In the genomic region with DNA sequence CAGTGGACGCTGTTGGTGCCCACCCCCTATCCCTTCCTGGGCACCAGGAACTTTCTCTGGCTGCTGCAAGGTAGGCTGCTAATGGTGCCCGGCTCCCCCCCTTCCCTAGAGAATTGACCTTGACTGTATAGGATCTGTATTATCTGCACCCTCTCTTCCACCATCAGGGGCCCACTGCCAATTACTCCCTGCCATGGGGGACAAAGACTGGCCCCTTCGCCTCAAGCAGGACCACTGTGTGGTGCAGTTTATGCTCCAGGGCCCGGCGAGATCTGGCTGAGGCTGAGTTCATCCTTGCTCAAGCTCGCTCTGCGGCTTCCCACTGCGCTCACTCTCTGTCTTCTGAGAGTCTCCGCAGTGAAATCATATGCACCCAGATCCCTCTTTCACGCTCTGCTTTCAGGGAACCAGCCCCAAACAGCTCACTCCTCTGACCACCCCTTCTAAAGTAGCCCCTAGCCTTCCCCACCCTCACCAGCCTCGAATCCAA, we compare ENCODE assay signal across 10 cellular contexts.
DNase-seq lines count a peak whose midpoint lies in the region; TF ChIP-seq lines count a peak whose summit lies in the region.
"Had no signal": no experiment of that assay in that cellular context is flagged by ENCODE, and none has a peak within 500 bp of the region (broad histone marks: within the 10 kb centered on the region; RNA-seq: fewer than 3 reads in every experiment).

No MANE protein-coding gene starts in this region.

- H3K4me1 Mint-ChIP-seq in T-helper 2 cell treated with Interferon-gamma antibody and Interleukin-4, amounts not matched to agents 5 μg/mL and 100 μg/mL, for 36 hours (ENCODE audit: low read depth) = peaks cover 67% of the 10 kb centered on the region
- H3K4me1 Mint-ChIP-seq in immature natural killer cell = peaks cover 80 to 85% of the 10 kb centered on the region in 2 donors

- H3K4me3 Mint-ChIP-seq in T-helper 2 cell treated with Interferon-gamma antibody and Interleukin-4, amounts not matched to agents 5 μg/mL and 100 μg/mL, for 36 hours = peak overlapping the region; percentile 99
- H3K4me3 Mint-ChIP-seq in immature natural killer cell = peak overlapping the region; percentile 99 to 100 (median 100)

- no peaks in the 10 kb centered on the region for H3K36me3 ChIP-seq in testis (ENCODE audit: low read depth, missing control alignments)

- no peaks in the 10 kb centered on the region for H3K27me3 Mint-ChIP-seq in T-helper 2 cell treated with Interferon-gamma antibody and Interleukin-4, amounts not matched to agents 5 μg/mL and 100 μg/mL, for 36 hours (ENCODE audit: low read depth)
- peaks cover 42 to 70% (median 49%) of the 10 kb centered on the region in 3 donors for H3K27me3 Mint-ChIP-seq in immature natural killer cell (ENCODE audit: low read depth in 3 of 3)

- no peak for TF ChIP-seq POLR2A in testis (IDR thresholded peaks at IDR 0.05)

- H3K4me3 ChIP-seq in testis = peak overlapping the region; percentile 45 to 62

- no peaks in the 10 kb centered on the region for H3K9me3 Mint-ChIP-seq in T-helper 2 cell treated with Interferon-gamma antibody and Interleukin-4, amounts not matched to agents 5 μg/mL and 100 μg/mL, for 36 hours
- no peaks in the 10 kb centered on the region for H3K9me3 Mint-ChIP-seq in immature natural killer cell

- H3K27ac ChIP-seq in testis = peak overlapping the region; percentile 68 to 82

- intact Hi-C loops in testis (cut with DNase I; ENCODE audit: low total_unique reads) = no loop called here

- peaks cover 38% of the 10 kb centered on the region for H3K36me3 Mint-ChIP-seq in T-helper 2 cell treated with Interferon-gamma antibody and Interleukin-4, amounts not matched to agents 5 μg/mL and 100 μg/mL, for 36 hours (ENCODE audit: low read depth)
- H3K36me3 Mint-ChIP-seq in immature natural killer cell = peaks cover 17 to 52% (median 20%) of the 10 kb centered on the region in 3 donors

- no peak for TF ChIP-seq CTCF in testis (IDR thresholded peaks at IDR 0.05)

- DNase-seq in activated CD8-positive, alpha-beta memory T cell treated with anti-CD3 and anti-CD28 coated beads for 24 hours = peak; percentile 71
- no peak for DNase-seq in activated CD8-positive, alpha-beta memory T cell treated with anti-CD3 and anti-CD28 coated beads, Interleukin-2, amount 50 U/mL, for 48 hours
- no peak for DNase-seq in T-helper 2 cell treated with Interferon-gamma antibody and Interleukin-4, amounts not matched to agents 5 μg/mL and 100 μg/mL, for 36 hours (ENCODE audit: low spot score)
- peak; percentile 42 to 52 (median 44) for DNase-seq in immature natural killer cell
- DNase-seq in testis = no peak
- no peak for DNase-seq in hippocampal formation (lab: John Stamatoyannopoulos, UW)
- DNase-seq in NCI-H146 treated with DMSO at 0.1 percent for 48 hours (lab: John Stamatoyannopoulos, UW; ENCODE audit: unreplicated experiment) = no peak
- no peak for DNase-seq in RPMI8226
- DNase-seq: NCI-H524 treated with DMSO at 0.1 percent for 48 hours, occipital lobe had no signal

- H3K4me1 ChIP-seq in testis = peaks cover 46% of the 10 kb centered on the region

- H3K27me3 ChIP-seq in testis = no peaks in the 10 kb centered on the region

- peak overlapping the region; percentile 91 for H3K27ac Mint-ChIP-seq in T-helper 2 cell treated with Interferon-gamma antibody and Interleukin-4, amounts not matched to agents 5 μg/mL and 100 μg/mL, for 36 hours
- H3K27ac Mint-ChIP-seq in immature natural killer cell = peak overlapping the region; percentile 100

- no peaks in the 10 kb centered on the region for H3K9me3 ChIP-seq in testis

- WGBS in testis, 2 donors = 68 to 79% methylated on average over 10 to 11 of the region's 11 CpGs

Comparison
In these comparisons a context has a peak if more than half of its experiments do, and no peak if none do; other contexts are left out.
1. DNase-seq: peak in activated CD8-positive, alpha-beta memory T cell treated with anti-CD3 and anti-CD28 coated beads for 24 hours (single experiment) and immature natural killer cell (3 of 3); none in activated CD8-positive, alpha-beta memory T cell treated with anti-CD3 and anti-CD28 coated beads, Interleukin-2, amount 50 U/mL, for 48 hours (single experiment), T-helper 2 cell treated with Interferon-gamma antibody and Interleukin-4, amounts not matched to agents 5 μg/mL and 100 μg/mL, for 36 hours (single experiment), testis (single experiment), hippocampal formation (0 of 2), NCI-H146 treated with DMSO at 0.1 percent for 48 hours (single experiment) and RPMI8226 (single experiment).